8 cellular contexts compared by ENCODE assay signal in the genomic region with DNA sequence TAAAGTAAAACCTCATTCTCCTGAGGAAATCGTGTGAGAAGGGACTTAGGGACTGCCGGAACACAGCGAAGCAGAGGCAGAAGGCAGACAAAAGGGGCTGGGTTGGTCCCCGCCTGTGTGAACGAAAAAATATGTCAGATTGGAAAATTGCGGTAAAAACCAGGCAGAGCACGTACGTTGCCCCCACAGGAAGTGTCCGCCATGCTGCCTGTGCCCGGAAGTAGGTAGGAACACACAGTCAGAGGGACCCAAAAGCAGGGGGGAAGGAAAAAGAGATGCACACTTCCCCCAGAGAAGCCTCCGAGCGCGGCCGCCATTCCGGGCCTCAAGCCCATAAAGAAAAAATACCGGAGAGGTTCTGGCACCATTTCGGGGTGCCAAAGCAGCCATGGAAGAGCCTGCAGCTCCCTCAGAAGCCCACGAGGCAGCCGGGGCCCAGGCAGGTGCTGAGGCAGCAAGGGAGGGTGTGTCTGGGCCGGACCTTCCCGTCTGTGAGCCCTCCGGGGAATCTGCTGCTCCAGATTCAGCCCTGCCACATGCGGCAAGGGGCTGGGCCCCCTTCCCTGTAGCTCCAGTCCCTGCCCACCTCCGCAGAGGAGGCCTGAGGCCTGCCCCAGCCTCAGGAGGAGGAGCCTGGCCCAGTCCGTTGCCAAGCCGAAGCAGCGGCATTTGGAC. TPM values are rescaled to one million over a fixed set of nuclear protein-coding genes. Genes with fewer than 3 reads are reported as not detected.
DNase-seq lines count a peak whose midpoint lies in the region; ATAC-seq and TF ChIP-seq lines count a peak whose summit lies in the region.

A gene (plus strand): TSS at position 280 of the 675 bp plus-strand sequence. CDS start 109 bp downstream, at position 389.

- no peak for TF ChIP-seq CTCF in Calu3 (IDR thresholded peaks at IDR 0.05; ENCODE audit: unreplicated experiment)

- BruUV-seq in Calu3 (replicated peaks; lab: Mats Ljungman, UMichigan), result no TSS peak

- no peaks in the 10 kb centered on the region for H3K4me1 ChIP-seq in iPS-20b (ENCODE audit: insufficient read depth, low read length)

- CTCF ChIA-PET in Calu3 (lab: Charles Lee), result no interaction called here

- no peaks in the 10 kb centered on the region for H3K27me3 Mint-ChIP-seq in Calu3 (ENCODE audit: unreplicated experiment)

- DNase-seq in NCI-H82 treated with DMSO at 0.1 percent for 48 hours (lab: John Stamatoyannopoulos, UW; ENCODE audit: unreplicated experiment), result peak; percentile 68
- DNase-seq in activated gamma-delta T cell treated with anti-CD3 and anti-CD28 coated beads, Interleukin-2, amount 50 U/mL, for 16 hours (ENCODE audit: low read depth), result peak; percentile 1
- peak; percentile 12 for DNase-seq in stimulated activated CD8-positive, alpha-beta memory T cell treated with anti-CD3 and anti-CD28 coated beads, Interleukin-12 subunit alpha, Interleukin-12 subunit beta, amount 100 ng/mL, for 1 hour (ENCODE audit: low read depth)
- DNase-seq in SIG-M5 treated with dmso at 0.1 percent for 504 hours (lab: John Stamatoyannopoulos, UW; ENCODE audit: unreplicated experiment), result no peak
- no peak for DNase-seq in Calu3

- 0 out of 2 replicates have a peak within 1 kb of the TSS, but pooled peaks have one; percentile 7 for H3K4me3 ChIP-seq in iPS-20b (ENCODE audit: low read length)

- peak; percentile 62 for ATAC-seq in HG02798 (IDR thresholded peaks at IDR 0.05; ENCODE audit: poor library complexity, unreplicated experiment)
- ATAC-seq in GM21786 (IDR thresholded peaks at IDR 0.05; ENCODE audit: unreplicated experiment), result no peak

- no peaks in the 10 kb centered on the region for H3K36me3 Mint-ChIP-seq in Calu3 (ENCODE audit: insufficient read depth, unreplicated experiment)

- H3K9me3 ChIP-seq in iPS-20b (ENCODE audit: insufficient read depth, low read depth, low read length), result peaks cover 63% of the 10 kb centered on the region

- H3K9me3 Mint-ChIP-seq in Calu3 (ENCODE audit: low read depth, unreplicated experiment), result no peaks in the 10 kb centered on the region

- H3K27ac ChIP-seq in iPS-20b (ENCODE audit: low read length), result no peak within 1 kb of the TSS

- no peaks in the 10 kb centered on the region for H3K4me1 Mint-ChIP-seq in Calu3 (ENCODE audit: low read depth, unreplicated experiment)

- no peaks in the 10 kb centered on the region for H3K27me3 ChIP-seq in iPS-20b (ENCODE audit: insufficient read depth, low read length)

- H3K27ac Mint-ChIP-seq in Calu3 (ENCODE audit: unreplicated experiment), result no peak within 1 kb of the TSS

- intact Hi-C loops in Calu3 (cut with micrococcal nuclease; ENCODE audit: unreplicated experiment), result no loop called here

- H3K9ac ChIP-seq in iPS-20b (ENCODE audit: low read depth, low read length), result no peak within 1 kb of the TSS

- no peaks in the 10 kb centered on the region for H3K36me3 ChIP-seq in iPS-20b (ENCODE audit: insufficient read depth, low read depth, low read length)

- no peak within 1 kb of the TSS for H3K4me3 Mint-ChIP-seq in Calu3 (ENCODE audit: low read depth, unreplicated experiment)

RNA-seq across cellular contexts. Expression of the gene that starts here (rescaled TPM):
- not detected in 2 replicates for total RNA-seq in Calu3 (2022)

Comparison
In these comparisons a context has a peak if more than half of its experiments do, and no peak if none do; other contexts are left out.
1. DNase-seq: peak in NCI-H82 treated with DMSO at 0.1 percent for 48 hours (single experiment), activated gamma-delta T cell treated with anti-CD3 and anti-CD28 coated beads, Interleukin-2, amount 50 U/mL, for 16 hours (single experiment) and stimulated activated CD8-positive, alpha-beta memory T cell treated with anti-CD3 and anti-CD28 coated beads, Interleukin-12 subunit alpha, Interleukin-12 subunit beta, amount 100 ng/mL, for 1 hour (single experiment); none in SIG-M5 treated with dmso at 0.1 percent for 504 hours (single experiment) and Calu3 (single experiment).